ENCODE assay signal across 7 cellular contexts in genomic region chr2:27520316-27520715, GRCh38. TPM values are rescaled to one million over a fixed set of nuclear protein-coding genes. Genes with fewer than 3 reads are reported as not detected.
"Had no signal": no experiment of that assay in that cellular context is flagged by ENCODE, and none has a peak within 500 bp of the region (broad histone marks: within the 10 kb centered on the region; RNA-seq: fewer than 3 reads in every experiment).

No MANE protein-coding gene starts in this region.

- H3K4me3 Mint-ChIP-seq: IgD-negative memory B cell had no signal

- H3K27ac ChIP-seq: GM23248 had no signal

- DNase-seq: GM23248, GOT3, H7, HCEC 1CT had no signal

- H3K27ac Mint-ChIP-seq: IgD-negative memory B cell had no signal

- H3K9me3 Mint-ChIP-seq: IgD-negative memory B cell had no signal

- H3K4me3 ChIP-seq: GM23248 had no signal

- H2AFZ ChIP-seq: GM23248 had no signal

- H3K9ac ChIP-seq: GM23248 had no signal

- H3K4me1 Mint-ChIP-seq: IgD-negative memory B cell had no signal

- H3K36me3 Mint-ChIP-seq: IgD-negative memory B cell had no signal

RNA-seq across cellular contexts. Expression of gene GCKR, which starts 23.7 kb away (rescaled TPM):
- total RNA-seq: H4, H7 had no signal
- polyA plus RNA-seq: IgD-negative memory B cell had no signal

RNA-seq across cellular contexts. Expression of gene FNDC4, which starts 25.3 kb away (rescaled TPM):
- total RNA-seq: HT-29 had no signal
- polyA plus RNA-seq: IgD-negative memory B cell had no signal
